Comparison of ENCODE assay signal across 8 cellular contexts in genomic region chr21:34582506-34583150, GRCh38. TPM values are rescaled to one million over a fixed set of nuclear protein-coding genes. Genes with fewer than 3 reads are reported as not detected.
A peak's percentile ranks its signal among the peaks of the same experiment; 100 is the strongest.
DNase-seq lines count a peak whose midpoint lies in the region; ATAC-seq and TF ChIP-seq lines count a peak whose summit lies in the region.

No MANE protein-coding gene starts in this region.

- H3K27ac ChIP-seq in gastrocnemius medialis: no peak overlapping the region

- TF ChIP-seq CTCF in GM12865 (IDR thresholded peaks at IDR 0.05; ENCODE audit: insufficient read depth, low read depth, low read length, missing control alignments) (peak; percentile 53), gastrocnemius medialis (IDR thresholded peaks at IDR 0.05 in 4 of 5, conservative IDR thresholded peaks at IDR 0.05 in 1 of 5) (peak in 1 of 5 experiments; percentile 43)

- ATAC-seq in HG02870 (IDR thresholded peaks at IDR 0.05; ENCODE audit: unreplicated experiment) (peak; percentile 54), gastrocnemius medialis (peak; percentile 47 to 78), GM21423 (IDR thresholded peaks at IDR 0.05; ENCODE audit: unreplicated experiment) (no peak)

- no peaks in the 10 kb centered on the region for H3K36me3 ChIP-seq in gastrocnemius medialis

- no peak overlapping the region for H3K4me3 ChIP-seq in GM12865 (ENCODE audit: low read depth, low read length)
- H3K4me3 ChIP-seq in gastrocnemius medialis: no peak overlapping the region

- H3K9me3 ChIP-seq in gastrocnemius medialis: no peaks in the 10 kb centered on the region

- DNase-seq in GM12865 (ENCODE audit: low read depth) (peak; percentile 56), SW480 (ENCODE audit: low spot score) (peak; percentile 48), glomerular endothelial cell (ENCODE audit: extremely low read depth, low read depth, low spot score) (peak; percentile 14), gastrocnemius medialis (no peak), KG1 (lab: John Stamatoyannopoulos, UW) (no peak), mesenteric fat pad (ENCODE audit: low spot score) (no peak)

- no peak for TF ChIP-seq POLR2A in gastrocnemius medialis (IDR thresholded peaks at IDR 0.05)

- H3K27me3 ChIP-seq in gastrocnemius medialis: no peaks in the 10 kb centered on the region

- in situ Hi-C loops in gastrocnemius medialis (cut with MboI; ENCODE audit: low sequenced_read_pairs in 4 of 4): no loop called here

- intact Hi-C loops in gastrocnemius medialis (cut with DNase I; ENCODE audit: low total_unique reads): no loop called here

- peaks cover 38 to 47% of the 10 kb centered on the region in 2 donors for H3K4me1 ChIP-seq in gastrocnemius medialis

RNA-seq across cellular contexts. Expression of gene RCAN1, which starts 32.3 kb away (rescaled TPM):
- total RNA-seq in glomerular endothelial cell (25.2 and 42.8 TPM in 2 replicates), gastrocnemius medialis (10 to 100 TPM; 21.7 to 37.9 (median 33.2) TPM), mesenteric fat pad (57.5 TPM)

Comparison
In these comparisons a context has a peak if more than half of its experiments do, and no peak if none do; other contexts are left out.
1. DNase-seq: peak in GM12865 (single experiment), SW480 (single experiment) and glomerular endothelial cell (single experiment); none in gastrocnemius medialis (0 of 2), KG1 (single experiment) and mesenteric fat pad (single experiment).